ENCODE assay signal across 1 cellular context in the genomic region with DNA sequence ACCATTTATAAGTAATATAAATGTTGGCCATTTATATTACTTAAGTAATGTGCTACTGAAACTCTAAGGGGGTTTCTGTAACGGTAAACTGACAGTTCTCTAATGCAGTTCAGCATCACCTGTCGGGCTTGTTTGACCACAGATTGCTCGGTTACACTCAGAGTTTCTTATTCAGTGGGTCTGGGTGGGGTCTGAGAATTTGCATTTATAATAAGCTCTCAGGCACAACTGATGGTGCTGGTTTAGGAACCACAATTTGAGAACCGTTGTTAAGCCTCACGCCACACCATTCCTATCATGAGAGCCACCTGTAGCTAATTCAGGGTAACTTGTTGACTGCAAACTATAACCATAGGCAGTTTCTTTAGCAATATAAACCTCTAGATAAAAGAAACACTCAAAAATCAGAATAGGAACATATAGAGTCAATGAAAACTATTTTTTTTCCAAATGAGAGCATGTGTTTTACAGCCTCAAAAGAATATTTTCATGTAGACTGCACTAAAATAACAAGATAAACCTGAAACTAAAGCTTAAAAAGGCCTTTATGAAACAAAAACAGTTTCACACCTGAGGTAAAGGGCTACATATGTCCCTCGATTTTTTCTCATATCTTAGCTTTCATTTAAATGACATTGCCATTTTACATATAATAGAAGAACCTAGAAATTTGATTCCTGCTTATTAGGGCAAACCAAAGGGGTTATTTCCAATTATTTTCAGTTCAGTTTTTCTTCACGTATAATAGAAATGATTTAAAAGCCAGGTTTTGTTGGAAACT.
TF ChIP-seq lines count a peak whose summit lies in the region.

No MANE protein-coding gene starts in this region.

TF ChIP-seq in GM12878, 131 proteins besides CTCF, POLR2A, EP300 and RAD21 (continued from another document and continues in another):
- TF ChIP-seq, protein P1, sequence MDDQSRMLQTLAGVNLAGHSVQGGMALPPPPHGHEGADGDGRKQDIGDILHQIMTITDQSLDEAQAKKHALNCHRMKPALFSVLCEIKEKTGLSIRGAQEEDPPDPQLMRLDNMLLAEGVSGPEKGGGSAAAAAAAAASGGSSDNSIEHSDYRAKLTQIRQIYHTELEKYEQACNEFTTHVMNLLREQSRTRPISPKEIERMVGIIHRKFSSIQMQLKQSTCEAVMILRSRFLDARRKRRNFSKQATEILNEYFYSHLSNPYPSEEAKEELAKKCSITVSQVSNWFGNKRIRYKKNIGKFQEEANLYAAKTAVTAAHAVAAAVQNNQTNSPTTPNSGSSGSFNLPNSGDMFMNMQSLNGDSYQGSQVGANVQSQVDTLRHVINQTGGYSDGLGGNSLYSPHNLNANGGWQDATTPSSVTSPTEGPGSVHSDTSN (IDR thresholded peaks at IDR 0.05; ENCODE audit: insufficient replicate concordance, low read depth, low read length), result peak; percentile 7
- peak; percentile 91 for TF ChIP-seq RUNX3 (IDR thresholded peaks at IDR 0.05; ENCODE audit: low read length)
- TF ChIP-seq MYB (IDR thresholded peaks at IDR 0.05; ENCODE audit: borderline replicate concordance, low read depth, low read length), result peak; percentile 95
- TF ChIP-seq JUND (IDR thresholded peaks at IDR 0.05; ENCODE audit: low read depth, low read length), result no peak
- TF ChIP-seq, protein P2, sequence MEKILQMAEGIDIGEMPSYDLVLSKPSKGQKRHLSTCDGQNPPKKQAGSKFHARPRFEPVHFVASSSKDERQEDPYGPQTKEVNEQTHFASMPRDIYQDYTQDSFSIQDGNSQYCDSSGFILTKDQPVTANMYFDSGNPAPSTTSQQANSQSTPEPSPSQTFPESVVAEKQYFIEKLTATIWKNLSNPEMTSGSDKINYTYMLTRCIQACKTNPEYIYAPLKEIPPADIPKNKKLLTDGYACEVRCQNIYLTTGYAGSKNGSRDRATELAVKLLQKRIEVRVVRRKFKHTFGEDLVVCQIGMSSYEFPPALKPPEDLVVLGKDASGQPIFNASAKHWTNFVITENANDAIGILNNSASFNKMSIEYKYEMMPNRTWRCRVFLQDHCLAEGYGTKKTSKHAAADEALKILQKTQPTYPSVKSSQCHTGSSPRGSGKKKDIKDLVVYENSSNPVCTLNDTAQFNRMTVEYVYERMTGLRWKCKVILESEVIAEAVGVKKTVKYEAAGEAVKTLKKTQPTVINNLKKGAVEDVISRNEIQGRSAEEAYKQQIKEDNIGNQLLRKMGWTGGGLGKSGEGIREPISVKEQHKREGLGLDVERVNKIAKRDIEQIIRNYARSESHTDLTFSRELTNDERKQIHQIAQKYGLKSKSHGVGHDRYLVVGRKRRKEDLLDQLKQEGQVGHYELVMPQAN (conservative IDR thresholded peaks at IDR 0.05), result no peak
- peak; percentile 91 for TF ChIP-seq TCF12 (IDR thresholded peaks at IDR 0.05; ENCODE audit: low read depth, low read length)
- TF ChIP-seq WRNIP1 (IDR thresholded peaks at IDR 0.05; ENCODE audit: borderline replicate concordance, low read depth, low read length), result no peak
- TF ChIP-seq SMARCA5 (IDR thresholded peaks at IDR 0.05), result no peak
- TF ChIP-seq MEF2A (IDR thresholded peaks at IDR 0.05; ENCODE audit: insufficient read depth, low read depth, low read length), result no peak
- no peak for TF ChIP-seq ESRRA (IDR thresholded peaks at IDR 0.05; ENCODE audit: low read length)
- peak; percentile 63 for TF ChIP-seq SKIL (IDR thresholded peaks at IDR 0.05; ENCODE audit: low read depth, poor library complexity, severe bottlenecking)
- TF ChIP-seq MEF2B (IDR thresholded peaks at IDR 0.05; ENCODE audit: partially characterized antibody, poor library complexity, severe bottlenecking), result no peak
- TF ChIP-seq, protein P3, sequence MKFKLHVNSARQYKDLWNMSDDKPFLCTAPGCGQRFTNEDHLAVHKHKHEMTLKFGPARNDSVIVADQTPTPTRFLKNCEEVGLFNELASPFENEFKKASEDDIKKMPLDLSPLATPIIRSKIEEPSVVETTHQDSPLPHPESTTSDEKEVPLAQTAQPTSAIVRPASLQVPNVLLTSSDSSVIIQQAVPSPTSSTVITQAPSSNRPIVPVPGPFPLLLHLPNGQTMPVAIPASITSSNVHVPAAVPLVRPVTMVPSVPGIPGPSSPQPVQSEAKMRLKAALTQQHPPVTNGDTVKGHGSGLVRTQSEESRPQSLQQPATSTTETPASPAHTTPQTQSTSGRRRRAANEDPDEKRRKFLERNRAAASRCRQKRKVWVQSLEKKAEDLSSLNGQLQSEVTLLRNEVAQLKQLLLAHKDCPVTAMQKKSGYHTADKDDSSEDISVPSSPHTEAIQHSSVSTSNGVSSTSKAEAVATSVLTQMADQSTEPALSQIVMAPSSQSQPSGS (IDR thresholded peaks at IDR 0.05; ENCODE audit: low read length), result peak; percentile 52; the same call in 1 of the 2 replicates
- TF ChIP-seq, protein P4, sequence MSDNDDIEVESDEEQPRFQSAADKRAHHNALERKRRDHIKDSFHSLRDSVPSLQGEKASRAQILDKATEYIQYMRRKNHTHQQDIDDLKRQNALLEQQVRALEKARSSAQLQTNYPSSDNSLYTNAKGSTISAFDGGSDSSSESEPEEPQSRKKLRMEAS (IDR thresholded peaks at IDR 0.05; ENCODE audit: low read depth, low read length), result no peak
- no peak for TF ChIP-seq ZNF622 (IDR thresholded peaks at IDR 0.05)
- peak; percentile 75; the same call in 1 of the 2 replicates for TF ChIP-seq ZNF24 (IDR thresholded peaks at IDR 0.05)
- no peak for TF ChIP-seq REST (IDR thresholded peaks at IDR 0.05; ENCODE audit: low read depth, low read length)
- no peak; a peak in 1 of 4 replicates for TF ChIP-seq IKZF2 (IDR thresholded peaks at IDR 0.05)
- TF ChIP-seq HDAC6 (IDR thresholded peaks at IDR 0.05; ENCODE audit: unreplicated experiment), result no peak
- peak; percentile 59 for TF ChIP-seq NFIC (IDR thresholded peaks at IDR 0.05; ENCODE audit: low read depth, low read length)
- peak; percentile 43; the same call in 1 of the 2 replicates for TF ChIP-seq NBN (IDR thresholded peaks at IDR 0.05)
- TF ChIP-seq HDAC2 (IDR thresholded peaks at IDR 0.05), result no peak
- peak; percentile 56 for TF ChIP-seq CUX1 (IDR thresholded peaks at IDR 0.05; ENCODE audit: insufficient replicate concordance, low read depth, low read length)
- TF ChIP-seq CREM (IDR thresholded peaks at IDR 0.05; ENCODE audit: low read depth), result peak; percentile 42; the same call in 1 of the 2 replicates
- no peak for TF ChIP-seq ZNF384 (IDR thresholded peaks at IDR 0.05; ENCODE audit: borderline replicate concordance, low read depth, low read length)
- no peak for TF ChIP-seq MTA3 (IDR thresholded peaks at IDR 0.05; ENCODE audit: borderline replicate concordance, low read length)
- no peak for TF ChIP-seq SREBF2 (IDR thresholded peaks at IDR 0.05; ENCODE audit: low read length)
- TF ChIP-seq IKZF1 (conservative IDR thresholded peaks at IDR 0.05), result 0 out of 2 replicates have a peak, but pooled peaks have one; percentile 16
- TF ChIP-seq, protein P5, sequence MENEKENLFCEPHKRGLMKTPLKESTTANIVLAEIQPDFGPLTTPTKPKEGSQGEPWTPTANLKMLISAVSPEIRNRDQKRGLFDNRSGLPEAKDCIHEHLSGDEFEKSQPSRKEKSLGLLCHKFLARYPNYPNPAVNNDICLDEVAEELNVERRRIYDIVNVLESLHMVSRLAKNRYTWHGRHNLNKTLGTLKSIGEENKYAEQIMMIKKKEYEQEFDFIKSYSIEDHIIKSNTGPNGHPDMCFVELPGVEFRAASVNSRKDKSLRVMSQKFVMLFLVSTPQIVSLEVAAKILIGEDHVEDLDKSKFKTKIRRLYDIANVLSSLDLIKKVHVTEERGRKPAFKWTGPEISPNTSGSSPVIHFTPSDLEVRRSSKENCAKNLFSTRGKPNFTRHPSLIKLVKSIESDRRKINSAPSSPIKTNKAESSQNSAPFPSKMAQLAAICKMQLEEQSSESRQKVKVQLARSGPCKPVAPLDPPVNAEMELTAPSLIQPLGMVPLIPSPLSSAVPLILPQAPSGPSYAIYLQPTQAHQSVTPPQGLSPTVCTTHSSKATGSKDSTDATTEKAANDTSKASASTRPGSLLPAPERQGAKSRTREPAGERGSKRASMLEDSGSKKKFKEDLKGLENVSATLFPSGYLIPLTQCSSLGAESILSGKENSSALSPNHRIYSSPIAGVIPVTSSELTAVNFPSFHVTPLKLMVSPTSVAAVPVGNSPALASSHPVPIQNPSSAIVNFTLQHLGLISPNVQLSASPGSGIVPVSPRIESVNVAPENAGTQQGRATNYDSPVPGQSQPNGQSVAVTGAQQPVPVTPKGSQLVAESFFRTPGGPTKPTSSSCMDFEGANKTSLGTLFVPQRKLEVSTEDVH (IDR thresholded peaks at IDR 0.05; ENCODE audit: low read depth, partially characterized antibody), result no peak
- TF ChIP-seq POLR2AphosphoS2 (IDR thresholded peaks at IDR 0.05; ENCODE audit: low read depth, low read length), result no peak
- TF ChIP-seq YY1 (IDR thresholded peaks at IDR 0.05; ENCODE audit: low read depth, low read length), result no peak
